ENCODE assay signal across 33 cellular contexts in the genomic region with DNA sequence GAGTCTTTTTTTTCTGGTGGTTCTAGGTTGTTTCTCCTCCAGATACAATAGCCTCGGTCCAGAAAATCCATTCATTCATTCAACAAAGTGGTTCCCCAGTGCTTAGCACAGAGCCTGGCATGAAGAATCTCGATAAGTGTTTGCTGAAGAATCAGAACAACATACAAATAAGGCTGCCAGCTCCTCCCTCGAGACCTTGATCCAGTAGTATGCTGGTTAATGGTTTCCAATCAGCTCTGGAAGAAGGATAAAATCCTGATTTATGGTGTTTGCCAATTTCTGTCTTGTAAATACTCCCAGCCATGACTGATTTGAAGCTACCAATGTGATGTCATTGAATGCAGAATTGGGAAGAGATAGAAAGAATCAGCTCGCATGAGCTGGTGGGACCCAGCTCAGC. TPM values are rescaled to one million over a fixed set of nuclear protein-coding genes. Genes with fewer than 3 reads are reported as not detected.
"Had no signal": no experiment of that assay in that cellular context is flagged by ENCODE, and none has a peak within 500 bp of the region (broad histone marks: within the 10 kb centered on the region; RNA-seq: fewer than 3 reads in every experiment).

No MANE protein-coding gene starts in this region.

- H3K4me1 ChIP-seq: adrenal gland had no signal

- H3K27me3 ChIP-seq: body of pancreas had no signal

- DNase-seq: activated CD4-positive, alpha-beta memory T cell treated with anti-CD3 and anti-CD28 coated beads, Interleukin-2, amount 10 ng/mL, durations not matched to agents 7 days and 5 days; activated CD4-positive, alpha-beta T cell treated with anti-CD3 and anti-CD28 coated beads for 1 hour; activated CD4-positive, alpha-beta T cell treated with anti-CD3 and anti-CD28 coated beads for 4 hours; activated CD4-positive, alpha-beta T cell treated with anti-CD3 and anti-CD28 coated beads, Interleukin-2, amount 10 ng/mL, durations not matched to agents 7 days and 5 days; activated CD4-positive, alpha-beta T cell treated with anti-CD3 and anti-CD28 coated beads, Interleukin-2, amount 50 U/mL, for 4 hours; activated CD8-positive, alpha-beta memory T cell treated with anti-CD3 and anti-CD28 coated beads for 24 hours; activated effector memory CD4-positive, alpha-beta T cell treated with Interleukin-2 at 50 U/mL for 16 hours; activated gamma-delta T cell treated with Interleukin-2 at 50 U/mL for 16 hours; activated naive CD4-positive, alpha-beta T cell treated with Interleukin-2 at 50 U/mL for 16 hours; activated naive CD8-positive, alpha-beta T cell treated with anti-CD3 and anti-CD28 coated beads for 36 hours; activated naive CD8-positive, alpha-beta T cell treated with anti-CD3 and anti-CD28 coated beads, Interleukin-2, amount 50 U/mL, for 24 hours; activated T-cell treated with anti-CD3 and anti-CD28 coated beads, Interleukin-2, amount 50 U/mL, for 4 hours; adrenal gland; amygdala; aorta; body of pancreas; central memory CD4-positive, alpha-beta T cell; cerebellar nuclear complex; colonic mucosa; effector CD8-positive, alpha-beta T cell; foreskin fibroblast; T-helper 1 cell; T-helper 17 cell had no signal

- H3K4me3 Mint-ChIP-seq: activated CD4-positive, alpha-beta memory T cell treated with anti-CD3 and anti-CD28 coated beads, Interleukin-2, amount 10 ng/mL, durations not matched to agents 7 days and 5 days; activated CD4-positive, alpha-beta T cell treated with anti-CD3 and anti-CD28 coated beads, Interleukin-2, amount 10 ng/mL, durations not matched to agents 7 days and 5 days; activated naive CD4-positive, alpha-beta T cell treated with anti-CD3 and anti-CD28 coated beads, Interleukin-2, amount 50 U/mL, for 24 hours; activated naive CD8-positive, alpha-beta T cell treated with anti-CD3 and anti-CD28 coated beads for 36 hours; activated naive CD8-positive, alpha-beta T cell treated with anti-CD3 and anti-CD28 coated beads, Interleukin-2, amount 50 U/mL, for 24 hours; activated T-cell treated with anti-CD3 and anti-CD28 coated beads, Interleukin-2, amount 50 U/mL, for 4 hours; activated T-helper 17 cell treated with anti-CD3 and anti-CD28 coated beads, Interleukin-2, amount 50 U/mL, for 72 hours; T-helper 17 cell; WTC11 had no signal

- H3K4me3 ChIP-seq: adrenal gland, body of pancreas, cardiac muscle cell, colonic mucosa had no signal

- H3K9me3 Mint-ChIP-seq: activated CD4-positive, alpha-beta memory T cell treated with anti-CD3 and anti-CD28 coated beads, Interleukin-2, amount 10 ng/mL, durations not matched to agents 7 days and 5 days; activated CD4-positive, alpha-beta T cell treated with anti-CD3 and anti-CD28 coated beads, Interleukin-2, amount 10 ng/mL, durations not matched to agents 7 days and 5 days; activated naive CD4-positive, alpha-beta T cell treated with anti-CD3 and anti-CD28 coated beads, Interleukin-2, amount 50 U/mL, for 24 hours; activated naive CD8-positive, alpha-beta T cell treated with anti-CD3 and anti-CD28 coated beads for 36 hours; activated naive CD8-positive, alpha-beta T cell treated with anti-CD3 and anti-CD28 coated beads, Interleukin-2, amount 50 U/mL, for 24 hours; activated T-cell treated with anti-CD3 and anti-CD28 coated beads, Interleukin-2, amount 50 U/mL, for 4 hours; activated T-helper 17 cell treated with anti-CD3 and anti-CD28 coated beads, Interleukin-2, amount 50 U/mL, for 72 hours; WTC11 had no signal

- H3K36me3 Mint-ChIP-seq: activated naive CD4-positive, alpha-beta T cell treated with anti-CD3 and anti-CD28 coated beads, Interleukin-2, amount 50 U/mL, for 24 hours; activated naive CD8-positive, alpha-beta T cell treated with anti-CD3 and anti-CD28 coated beads for 36 hours; WTC11 had no signal

- H3K36me3 ChIP-seq: adrenal gland, cardiac muscle cell, colonic mucosa had no signal

- H3K27ac Mint-ChIP-seq: activated CD4-positive, alpha-beta memory T cell treated with anti-CD3 and anti-CD28 coated beads, Interleukin-2, amount 10 ng/mL, durations not matched to agents 7 days and 5 days; activated CD4-positive, alpha-beta T cell treated with anti-CD3 and anti-CD28 coated beads, Interleukin-2, amount 10 ng/mL, durations not matched to agents 7 days and 5 days; activated naive CD4-positive, alpha-beta T cell treated with anti-CD3 and anti-CD28 coated beads, Interleukin-2, amount 50 U/mL, for 24 hours; activated naive CD8-positive, alpha-beta T cell treated with anti-CD3 and anti-CD28 coated beads for 36 hours; activated naive CD8-positive, alpha-beta T cell treated with anti-CD3 and anti-CD28 coated beads, Interleukin-2, amount 50 U/mL, for 24 hours; activated T-helper 17 cell treated with anti-CD3 and anti-CD28 coated beads, Interleukin-2, amount 50 U/mL, for 72 hours; T-helper 17 cell; WTC11 had no signal

- H3K9me3 ChIP-seq: adrenal gland, body of pancreas, colonic mucosa had no signal

- FAIRE-seq: endometrium, endothelial cell of umbilical vein, frontal cortex had no signal

- H3K27ac ChIP-seq: adrenal gland, body of pancreas, cardiac muscle cell, colonic mucosa had no signal

- ATAC-seq: activated naive CD8-positive, alpha-beta T cell treated with anti-CD3 and anti-CD28 coated beads, Interleukin-2, amount 50 U/mL, for 24 hours; activated T-cell treated with anti-CD3 and anti-CD28 coated beads, Interleukin-2, amount 50 U/mL, for 4 hours; activated T-helper 17 cell treated with anti-CD3 and anti-CD28 coated beads, Interleukin-2, amount 50 U/mL, for 72 hours; body of pancreas; esophagus mucosa; T-helper 17 cell; WTC11 had no signal

- H3K4me1 Mint-ChIP-seq: activated CD4-positive, alpha-beta T cell treated with anti-CD3 and anti-CD28 coated beads, Interleukin-2, amount 10 ng/mL, durations not matched to agents 7 days and 5 days; activated naive CD4-positive, alpha-beta T cell treated with anti-CD3 and anti-CD28 coated beads, Interleukin-2, amount 50 U/mL, for 24 hours; activated naive CD8-positive, alpha-beta T cell treated with anti-CD3 and anti-CD28 coated beads for 36 hours; activated naive CD8-positive, alpha-beta T cell treated with anti-CD3 and anti-CD28 coated beads, Interleukin-2, amount 50 U/mL, for 24 hours; activated T-helper 17 cell treated with anti-CD3 and anti-CD28 coated beads, Interleukin-2, amount 50 U/mL, for 72 hours had no signal

RNA-seq across cellular contexts. Expression of gene HSPA12B, which starts 3.3 kb away (rescaled TPM):
- total RNA-seq: activated CD4-positive, alpha-beta T cell treated with anti-CD3 and anti-CD28 coated beads, Interleukin-2, amount 10 ng/mL, durations not matched to agents 7 days and 5 days; activated naive CD8-positive, alpha-beta T cell treated with anti-CD3 and anti-CD28 coated beads for 36 hours; activated T-helper 17 cell treated with anti-CD3 and anti-CD28 coated beads, Interleukin-2, amount 50 U/mL, for 72 hours; epithelial cell of proximal tubule; T-helper 17 cell had no signal

RNA-seq across cellular contexts. Expression of gene SIGLEC1, which starts 23.4 kb away (rescaled TPM):
- total RNA-seq: activated CD4-positive, alpha-beta T cell treated with anti-CD3 and anti-CD28 coated beads, Interleukin-2, amount 10 ng/mL, durations not matched to agents 7 days and 5 days; activated naive CD8-positive, alpha-beta T cell treated with anti-CD3 and anti-CD28 coated beads for 36 hours; activated T-helper 17 cell treated with anti-CD3 and anti-CD28 coated beads, Interleukin-2, amount 50 U/mL, for 72 hours; cardiac muscle cell; dermis microvascular lymphatic vessel endothelial cell; endothelial cell of umbilical vein; epithelial cell of proximal tubule had no signal

RNA-seq across cellular contexts. Expression of gene SPEF1, which starts 45.5 kb away (rescaled TPM):
- total RNA-seq: activated CD4-positive, alpha-beta memory T cell treated with anti-CD3 and anti-CD28 coated beads, Interleukin-2, amount 10 ng/mL, durations not matched to agents 7 days and 5 days; aorta; colonic mucosa; esophagus mucosa had no signal
